ENCODE assay signal across 8 cellular contexts in genomic region chr10:47047577-47048532, GRCh38.
DNase-seq lines count a peak whose midpoint lies in the region; ATAC-seq, FAIRE-seq and TF ChIP-seq lines count a peak whose summit lies in the region.

No MANE protein-coding gene starts in this region.

- TF ChIP-seq POLR2A in A549 (IDR thresholded peaks at IDR 0.05; ENCODE audit: low read length) = no peak
- TF ChIP-seq POLR2A in GM12891 (IDR thresholded peaks at IDR 0.05; ENCODE audit: low read depth, low read length) = no peak

- H3K9me3 ChIP-seq in A549 = no peaks in the 10 kb centered on the region

- no peak for TF ChIP-seq EP300 in A549 (IDR thresholded peaks at IDR 0.05)

- TF ChIP-seq RAD21 in A549 (conservative IDR thresholded peaks at IDR 0.05 in 1 of 2, IDR thresholded peaks at IDR 0.05 in 1 of 2) = peak; percentile 77 to 89

- POLR2A ChIA-PET in A549 (lab: Yijun Ruan, JAX) = interaction anchor here (1.3 kb wide), 1 partner anchor 264 kb away, joined by 4 read pairs; no protein-coding TSS in a partner anchor

- ATAC-seq in A549 = peak; percentile 79 to 95
- ATAC-seq in GM18502 (IDR thresholded peaks at IDR 0.05; ENCODE audit: poor library complexity, unreplicated experiment) = no peak

- TF ChIP-seq CTCF in A549 (IDR thresholded peaks at IDR 0.05) = peak; percentile 84
- peak; percentile 90 for TF ChIP-seq CTCF in kidney epithelial cell (IDR thresholded peaks at IDR 0.05; ENCODE audit: insufficient read depth, low read length, poor library complexity, severe bottlenecking)

- FAIRE-seq in A549 (lab: Jason Lieb, UNC) (peak; percentile 32), GM12891 (lab: Jason Lieb, UNC) (peak; percentile 90)

- in situ Hi-C loops in T47D (cut with HindIII; ENCODE audit: low pct_unique_long_range_greater_than_20kb, low sequenced_read_pairs) = no loop called here

- CTCF ChIA-PET in A549 (lab: Yijun Ruan, JAX) = interaction anchor here (0.6 to 11.8 kb wide), 36 partner anchors 8 to 308 kb away, joined by 3 to 213 read pairs (median 4); no protein-coding TSS in a partner anchor

- WGBS in A549 (ENCODE audit: missing lambda C conversion rate) = 29% methylated on average over 14 of the region's 15 CpGs

- no peak overlapping the region for H3K27ac ChIP-seq in A549

- H3K27me3 ChIP-seq in kidney epithelial cell (ENCODE audit: control insufficient read depth, insufficient read depth, low read length) = no peaks in the 10 kb centered on the region

- H3K36me3 ChIP-seq in kidney epithelial cell (ENCODE audit: control insufficient read depth, insufficient read depth, low read length) = no peaks in the 10 kb centered on the region

- DNase-seq in A549 (ENCODE audit: low read depth in 1 of 2, low spot score in 1 of 2) (peak; percentile 71 to 75), GM12891 (ENCODE audit: insufficient read length, low spot score) (peak; percentile 78), NCI-H1105 (lab: John Stamatoyannopoulos, UW) (peak; percentile 53), T47D (ENCODE audit: low read depth in 1 of 2, low spot score in 1 of 2) (peak; percentile 57 to 72), kidney epithelial cell (ENCODE audit: low read depth) (no peak)
- peak; percentile 36 for DNase-seq in activated CD4-positive, CD25-positive, alpha-beta regulatory T cell treated with anti-CD3 and anti-CD28 coated beads, Interleukin-2, amount 50 U/mL, for 16 hours (ENCODE audit: low read depth, low spot score)
- DNase-seq in stimulated activated CD4-positive, alpha-beta T cell treated with anti-CD3 and anti-CD28 coated beads, Interleukin-2, amount 100 ng/mL, for 4 hours (ENCODE audit: low read depth) = peak; percentile 65

- H3K4me3 ChIP-seq in A549 (no peak overlapping the region), kidney epithelial cell (ENCODE audit: low read depth, low read length) (no peak overlapping the region)

- no peaks in the 10 kb centered on the region for H3K4me1 ChIP-seq in A549

- no peak overlapping the region for H3K4me2 ChIP-seq in A549

TF ChIP-seq in A549, 52 proteins besides CTCF, POLR2A, EP300 and RAD21:
- TF ChIP-seq SMC3 (IDR thresholded peaks at IDR 0.05) = peak; percentile 79
- no peak for TF ChIP-seq FOSB (CRISPR knock-in tag; IDR thresholded peaks at IDR 0.05)

TF ChIP-seq in GM12891, 5 proteins besides CTCF, POLR2A, EP300 and RAD21:
- TF ChIP-seq POU2F2 (IDR thresholded peaks at IDR 0.05; ENCODE audit: low read depth, low read length) (no peak), TAF1 (IDR thresholded peaks at IDR 0.05; ENCODE audit: low read depth, low read length) (no peak), PAX5 (IDR thresholded peaks at IDR 0.05; ENCODE audit: insufficient read depth, low read length, severe bottlenecking) (no peak), POLR2AphosphoS5 (IDR thresholded peaks at IDR 0.05; ENCODE audit: low read depth, low read length) (no peak)
TF ChIP-seq in GM12891: peak in this region for 0.
